11 cellular contexts compared by ENCODE assay signal in genomic region chr4:163111588-163111987, GRCh38. TPM values are rescaled to one million over a fixed set of nuclear protein-coding genes. Genes with fewer than 3 reads are reported as not detected.
DNase-seq lines count a peak whose midpoint lies in the region; ATAC-seq, FAIRE-seq and TF ChIP-seq lines count a peak whose summit lies in the region.
"Had no signal": no experiment of that assay in that cellular context is flagged by ENCODE, and none has a peak within 500 bp of the region (broad histone marks: within the 10 kb centered on the region; RNA-seq: fewer than 3 reads in every experiment).

No MANE protein-coding gene starts in this region.

- TF ChIP-seq RAD21 in IMR-90 (IDR thresholded peaks at IDR 0.05; ENCODE audit: low read length) = peak; percentile 47
- no peak for TF ChIP-seq RAD21 in HepG2 (CRISPR knock-in tag; IDR thresholded peaks at IDR 0.05)

- H4K8ac ChIP-seq in IMR-90 (ENCODE audit: low read depth in 2 of 2, low read length in 2 of 2) = no peak overlapping the region

- H2BK20ac ChIP-seq in IMR-90 (ENCODE audit: low read depth, low read length) = no peak overlapping the region

- no peaks in the 10 kb centered on the region for H3K27me3 ChIP-seq in IMR-90 (ENCODE audit: control insufficient read depth, insufficient read depth, low read length)
- H3K27me3 ChIP-seq in HepG2 (ENCODE audit: control insufficient read depth in 1 of 2, insufficient read depth in 2 of 2, low read length in 2 of 2) = no peaks in the 10 kb centered on the region

- no peak overlapping the region for H3K4ac ChIP-seq in IMR-90 (ENCODE audit: low read depth, low read length)

- no peak overlapping the region for H2AFZ ChIP-seq in IMR-90 (replicated peaks; ENCODE audit: low read length, poor library complexity)
- H2AFZ ChIP-seq in HepG2 (ENCODE audit: low read length) = no peak overlapping the region
- H2AFZ ChIP-seq: PC-9 had no signal

- H2BK5ac ChIP-seq in IMR-90 (ENCODE audit: low read depth, low read length, poor library complexity, severe bottlenecking) = no peak overlapping the region

- DNase-seq in AG08395 (ENCODE audit: low spot score) = peak; percentile 5
- peak; percentile 26 for DNase-seq in IMR-90
- DNase-seq in cerebellar cortex (ENCODE audit: low spot score) = peak; percentile 4
- DNase-seq in HepG2 (ENCODE audit: low spot score) = no peak
- no peak for DNase-seq in NCI-H1436 (lab: John Stamatoyannopoulos, UW)
- DNase-seq in HT-29 (ENCODE audit: low spot score) = no peak
- DNase-seq in islet precursor cell = no peak
- DNase-seq in NK-92 (lab: John Stamatoyannopoulos, UW; ENCODE audit: unreplicated experiment) = no peak
- DNase-seq: glutamatergic neuron; naive thymus-derived CD4-positive, alpha-beta T cell; PC-9 had no signal

- peak; percentile 28 for FAIRE-seq in HepG2 (lab: Jason Lieb, UNC)

- intact Hi-C loops in IMR-90 (cut with micrococcal nuclease) (loop anchor here (1.0 kb wide), 1 partner anchor 81 kb away; no protein-coding TSS in a partner anchor), HepG2 (cut with micrococcal nuclease; ENCODE audit: unreplicated experiment) (loop anchor here (5.0 kb wide), 1 partner anchor 221 kb away; the partner anchor contains the start of gene NPY1R)

- WGBS in IMR-90 (ENCODE audit: extremely low coverage in 2 of 2, insufficient read length in 1 of 2), 2 experiments = 58% methylated on average over 3 of the region's 5 CpGs; no CpG with 5 or more reads in 1 of the 2 experiments
- WGBS in HepG2 (ENCODE audit: low lambda C conversion rate) = 70% methylated on average over 5 of the region's 5 CpGs

- H2BK15ac ChIP-seq in IMR-90 (ENCODE audit: low read depth, low read length) = no peak overlapping the region

- no peak overlapping the region for H4K5ac ChIP-seq in IMR-90 (ENCODE audit: low read depth, low read length)

- no peak overlapping the region for H3K18ac ChIP-seq in IMR-90 (ENCODE audit: low read depth, low read length)

- H4K91ac ChIP-seq in IMR-90 (ENCODE audit: insufficient read depth, low read depth, low read length) = no peak overlapping the region

- H3K4me1 ChIP-seq in IMR-90 (ENCODE audit: control insufficient read depth, insufficient read depth, low read length) (no peaks in the 10 kb centered on the region), HepG2 (ENCODE audit: insufficient read depth, low read length) (no peaks in the 10 kb centered on the region)

- no peak overlapping the region for H2AK9ac ChIP-seq in IMR-90 (replicated peaks; ENCODE audit: low read depth, low read length, poor library complexity)

- CTCF ChIA-PET in IMR-90 (lab: Yijun Ruan, JAX) = no interaction called here
- CTCF ChIA-PET in HepG2 (lab: Yijun Ruan, JAX; ENCODE audit: low intra/inter-chr PET ratio, low total read pairs) = no interaction called here

- H3K4me3 ChIP-seq in IMR-90 (ENCODE audit: insufficient read depth, low read depth, low read length) = no peak overlapping the region
- no peak overlapping the region for H3K4me3 ChIP-seq in HepG2 (replicated peaks in 1 of 3; ENCODE audit: insufficient read depth in 1 of 3, low read depth in 2 of 3, low read length in 3 of 3)
- H3K4me3 ChIP-seq: PC-9 had no signal

- no peak overlapping the region for H3K9ac ChIP-seq in IMR-90 (ENCODE audit: low read depth, low read length)
- H3K9ac ChIP-seq in HepG2 (ENCODE audit: insufficient read depth, low read depth, low read length) = no peak overlapping the region

- TF ChIP-seq EP300 in HepG2 (IDR thresholded peaks at IDR 0.05; ENCODE audit: low read depth in 2 of 2, low read length in 2 of 2) (no peak), HepG2 (CRISPR knock-in tag; IDR thresholded peaks at IDR 0.05; ENCODE audit: borderline replicate concordance) (no peak)

- no peak overlapping the region for H3K56ac ChIP-seq in IMR-90 (ENCODE audit: extremely low read depth, insufficient read depth, low read length)

- H3K27ac ChIP-seq in IMR-90 (ENCODE audit: insufficient read depth, low read length) (no peak overlapping the region), HepG2 (ENCODE audit: extremely low read length, insufficient read depth, low read length) (no peak overlapping the region)
- H3K27ac ChIP-seq: PC-9 had no signal

- H3K4me2 ChIP-seq in IMR-90 (ENCODE audit: low read depth, low read length) = no peak overlapping the region
- H3K4me2 ChIP-seq in HepG2 (ENCODE audit: low read depth, low read length) = no peak overlapping the region
- H3K4me2 ChIP-seq: PC-9 had no signal

- no TSS peak for BruUV-seq in IMR-90 (replicated peaks; lab: Mats Ljungman, UMichigan)
- no TSS peak for BruUV-seq in HepG2 (replicated peaks; lab: Mats Ljungman, UMichigan)

- H3K79me1 ChIP-seq in IMR-90 (ENCODE audit: low read depth in 1 of 2, low read length in 2 of 2) = no peaks in the 10 kb centered on the region

- no peak overlapping the region for H3K23ac ChIP-seq in IMR-90 (ENCODE audit: low read depth, low read length)

- no peak overlapping the region for H3K14ac ChIP-seq in IMR-90 (replicated peaks; ENCODE audit: low read depth, low read length)

- H3K9me3 ChIP-seq in IMR-90 (ENCODE audit: control insufficient read depth, insufficient read depth, low read length) = no peaks in the 10 kb centered on the region
- H3K9me3 ChIP-seq in HepG2 (ENCODE audit: low read length) = no peaks in the 10 kb centered on the region

- peak; percentile 40 for TF ChIP-seq CTCF in IMR-90 (conservative IDR thresholded peaks at IDR 0.05; ENCODE audit: low read depth, low read length)
- TF ChIP-seq CTCF in HepG2 (CRISPR knock-in tag; IDR thresholded peaks at IDR 0.05) = no peak

- POLR2A ChIA-PET in IMR-90 (lab: Charles Lee; ENCODE audit: unreplicated experiment) (no interaction called here), HepG2 (lab: Yijun Ruan, JAX) (no interaction called here)

- no peak for TF ChIP-seq POLR2A in IMR-90 (IDR thresholded peaks at IDR 0.05; ENCODE audit: low read depth, low read length)
- no peak for TF ChIP-seq POLR2A in HepG2 (IDR thresholded peaks at IDR 0.05; ENCODE audit: insufficient read depth in 1 of 2, low read depth in 2 of 2, low read length in 2 of 2)

- H3K9me1 ChIP-seq in IMR-90 (ENCODE audit: insufficient read depth, low read length) = no peaks in the 10 kb centered on the region

- no peak overlapping the region for H2BK120ac ChIP-seq in IMR-90 (ENCODE audit: low read depth, low read length)

- dilution Hi-C loops in IMR-90 (cut with HindIII; ENCODE audit: low sequenced_read_pairs, unreplicated experiment) = no loop called here

- in situ Hi-C loops in IMR-90 (cut with MboI; ENCODE audit: low sequenced_read_pairs) = loop anchor here (25.0 kb wide), 1 partner anchor 426 kb away; no protein-coding TSS in a partner anchor
- in situ Hi-C loops in HepG2 (cut with HindIII; ENCODE audit: extremely low pct_ligation_motif_present, low pct_unique_long_range_greater_than_20kb) = no loop called here

- ATAC-seq in IMR-90 (ENCODE audit: low read depth) (no peak; the same call in 1 of the 2 replicates), HepG2 (peak; percentile 67)
- ATAC-seq: naive thymus-derived CD4-positive, alpha-beta T cell had no signal

- H3K36me3 ChIP-seq in IMR-90 (ENCODE audit: control insufficient read depth, insufficient read depth, low read length) (no peaks in the 10 kb centered on the region), HepG2 (replicated peaks in 1 of 2; ENCODE audit: control insufficient read depth in 1 of 2, insufficient read depth in 2 of 2, low read length in 2 of 2) (no peaks in the 10 kb centered on the region; a peak in 1 of 5 replicates)

- H4K20me1 ChIP-seq in IMR-90 (ENCODE audit: insufficient read depth, low read length) = no peaks in the 10 kb centered on the region
- H4K20me1 ChIP-seq in HepG2 (ENCODE audit: insufficient read depth, low read length) = no peaks in the 10 kb centered on the region

- no peaks in the 10 kb centered on the region for H3K79me2 ChIP-seq in HepG2 (ENCODE audit: insufficient read depth, low read length)

- no peak overlapping the region for H2AK5ac ChIP-seq in IMR-90 (ENCODE audit: low read depth, low read length)

TF ChIP-seq in IMR-90, 13 proteins besides CTCF, POLR2A, EP300 and RAD21 (continues in another document):
- TF ChIP-seq SMC3 (IDR thresholded peaks at IDR 0.05; ENCODE audit: low read depth, low read length) = peak; percentile 50

TF ChIP-seq in HepG2, 621 proteins besides CTCF, POLR2A, EP300 and RAD21 (continues in another document):
- TF ChIP-seq ZMYM3 (CRISPR knock-in tag; IDR thresholded peaks at IDR 0.05) (no peak), PRMT3 (CRISPR knock-in tag; IDR thresholded peaks at IDR 0.05; ENCODE audit: borderline replicate concordance, low read depth) (no peak), KLF12 (CRISPR knock-in tag; IDR thresholded peaks at IDR 0.05; ENCODE audit: borderline replicate concordance) (no peak), ZNF282 (IDR thresholded peaks at IDR 0.05; ENCODE audit: partially characterized antibody) (no peak), ZNF101 (CRISPR knock-in tag; IDR thresholded peaks at IDR 0.05; ENCODE audit: borderline replicate concordance, low read depth) (no peak)

RNA-seq across cellular contexts. Expression of gene NAF1, which starts 55.1 kb away (rescaled TPM):
- total RNA-seq in IMR-90 (2012; rRNA removed) = 3.6 and 6.4 TPM in 2 replicates
- 7.4 and 8.2 TPM in 2 replicates for polyA plus RNA-seq in IMR-90 (2012; rRNA removed)
- 6.1 and 6.4 TPM in 2 replicates for polyA plus RNA-seq in IMR-90 (2012; cell fraction: cytosol; rRNA removed)
- polyA plus RNA-seq in IMR-90 (2012; cell fraction: nucleus; rRNA removed; ENCODE audit: low replicate concordance) = 8.5 and 17.0 TPM in 2 replicates
- 6.8 and 9.0 TPM in 2 replicates for total RNA-seq in HepG2 (2016; rRNA removed; fragmentation: Illumina TruSeq; extraction: Trizol)
- 1.3 TPM in 2 replicates for total RNA-seq in HepG2 (2016; cell fraction: cytosol; rRNA removed; fragmentation: Illumina TruSeq; extraction: Trizol; ENCODE audit: low read depth)
- total RNA-seq in HepG2 (2016; cell fraction: insoluble cytoplasmic fraction; rRNA removed; fragmentation: Illumina TruSeq; extraction: Trizol) = 6.1 and 9.2 TPM in 2 replicates
- 3.6 TPM in 2 replicates for total RNA-seq in HepG2 (2016; cell fraction: membrane; rRNA removed; fragmentation: Illumina TruSeq; extraction: Trizol)
- total RNA-seq in HepG2 (2016; cell fraction: nucleus; rRNA removed; fragmentation: Illumina TruSeq; extraction: Trizol) = 19.1 TPM in 2 replicates
- 3.8 and 5.2 TPM in 2 replicates for polyA plus RNA-seq in HepG2 (2011; rRNA removed)
- polyA plus RNA-seq in HepG2 (2011; cell fraction: cytosol; rRNA removed) = 1.8 and 2.1 TPM in 2 replicates
- polyA plus RNA-seq in HepG2 (2011; cell fraction: nucleus; rRNA removed) = 4.2 TPM in 2 replicates
- polyA plus RNA-seq in HepG2 (2012) = 8.2 and 9.7 TPM in 2 replicates
- 1.5 TPM in 2 replicates for polyA plus RNA-seq in HepG2 (2016; cell fraction: cytosol; fragmentation: Illumina TruSeq; extraction: Trizol; ENCODE audit: low read depth)
- 13.6 and 13.8 TPM in 2 replicates for polyA plus RNA-seq in HepG2 (2016; cell fraction: insoluble cytoplasmic fraction; fragmentation: Illumina TruSeq; extraction: Trizol; ENCODE audit: low read depth)
- 3.2 and 3.3 TPM in 2 replicates for polyA plus RNA-seq in HepG2 (2016; cell fraction: membrane; fragmentation: Illumina TruSeq; extraction: Trizol; ENCODE audit: low read depth)
- 19.5 and 19.7 TPM in 2 replicates for polyA plus RNA-seq in HepG2 (2016; cell fraction: nucleus; fragmentation: Illumina TruSeq; extraction: Trizol; ENCODE audit: insufficient read depth, low read depth)
- 4.6 and 6.3 TPM in 2 replicates for polyA minus RNA-seq in HepG2 (2011; rRNA and poly(A)+ RNA removed; ENCODE audit: low replicate concordance)
- 4.7 and 5.7 TPM in 2 replicates for polyA minus RNA-seq in HepG2 (2011; cell fraction: cytosol; rRNA and poly(A)+ RNA removed)
- polyA minus RNA-seq in HepG2 (2011; cell fraction: nucleus; rRNA and poly(A)+ RNA removed) = 40.2 and 44.8 TPM in 2 replicates
- total RNA-seq in HT-29 (2014; rRNA removed; shearing (Covaris generic)) = 11.0 and 12.2 TPM in 2 replicates

Comparison
In these comparisons a context has a peak if more than half of its experiments do, and no peak if none do; other contexts are left out.
1. DNase-seq: peak in AG08395 (single experiment), IMR-90 (single experiment) and cerebellar cortex (single experiment); none in HepG2 (single experiment), NCI-H1436 (single experiment), HT-29 (single experiment), islet precursor cell (single experiment) and NK-92 (single experiment).